Comparison of ENCODE assay signal across 1 cellular context in genomic region chr2:100293341-100294161, GRCh38.
A peak's percentile ranks its signal among the peaks of the same experiment; 100 is the strongest.
TF ChIP-seq lines count a peak whose summit lies in the region.

No MANE protein-coding gene starts in this region.

TF ChIP-seq in SK-N-SH, 30 proteins besides CTCF, POLR2A, EP300 and RAD21 (continued from another document):
- 0 out of 2 replicates have a peak, but pooled peaks have one; percentile 16 for TF ChIP-seq FOSL2 (IDR thresholded peaks at IDR 0.05; ENCODE audit: borderline replicate concordance, low read depth)
